ENCODE assay signal across 13 cellular contexts in the genomic region with DNA sequence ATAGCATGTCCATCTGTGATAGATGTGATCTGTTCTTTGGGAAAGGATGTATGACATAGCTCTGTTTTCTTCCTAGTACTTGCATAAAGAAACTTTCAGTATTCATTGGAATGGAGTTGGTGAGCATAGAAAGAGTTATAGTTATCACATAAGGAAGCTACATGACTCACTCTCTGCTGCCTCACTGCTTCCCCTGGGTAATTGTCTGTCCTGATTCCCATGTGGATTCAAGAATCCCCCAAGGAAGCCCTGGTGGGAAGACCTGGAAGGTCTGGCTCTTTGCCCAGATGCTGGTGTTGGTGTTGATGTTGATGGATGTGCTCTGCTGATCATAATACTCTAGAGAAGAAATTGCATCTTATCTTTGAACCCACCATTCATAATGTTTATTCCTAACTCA.
DNase-seq lines count a peak whose midpoint lies in the region; ATAC-seq and TF ChIP-seq lines count a peak whose summit lies in the region.
"Had no signal": no experiment of that assay in that cellular context is flagged by ENCODE, and none has a peak within 500 bp of the region (broad histone marks: within the 10 kb centered on the region; RNA-seq: fewer than 3 reads in every experiment).

No MANE protein-coding gene starts in this region.

- H3K4me1 ChIP-seq in HEK293 (ENCODE audit: control insufficient read depth, insufficient read depth, low read length), result peaks cover 14% of the 10 kb centered on the region; the same call in 1 of the 2 replicates
- H3K4me1 ChIP-seq in Karpas-422 (ENCODE audit: low read length), result peaks cover 5% of the 10 kb centered on the region; the same call in 1 of the 2 replicates
- H3K4me1 ChIP-seq: Peyer's patch had no signal

- POLR2A ChIA-PET in HEK293 (lab: Yijun Ruan, JAX), result interaction anchor here (1.0 to 1.2 kb wide), 2 partner anchors 59 to 61 kb away, joined by 4 to 6 read pairs; partner anchors contain the start of gene PTPN4

- H2AFZ ChIP-seq in Karpas-422 (ENCODE audit: low read length), result no peak overlapping the region

- peak; percentile 37 for DNase-seq in AG09309 (ENCODE audit: low read depth)
- peak; percentile 64 for DNase-seq in T1000 (lab: John Stamatoyannopoulos, UW)
- peak; percentile 24 for DNase-seq in left cardiac atrium
- DNase-seq in activated gamma-delta T cell treated with Interleukin-2 at 50 U/mL for 16 hours, result no peak
- DNase-seq in Karpas-422, result no peak
- DNase-seq in NAMALWA (ENCODE audit: low spot score), result no peak
- DNase-seq: activated CD4-positive, alpha-beta memory T cell treated with anti-CD3 and anti-CD28 coated beads for 36 hours; DMS79; Peyer's patch; psoas muscle had no signal

- H3K27ac ChIP-seq in HEK293 (ENCODE audit: extremely low read depth, low read depth, low read length) (peak overlapping the region; percentile 22; the same call in 1 of the 2 replicates), Karpas-422 (ENCODE audit: low read length) (no peak overlapping the region)
- H3K27ac ChIP-seq: cardiac muscle cell, Peyer's patch had no signal

- peaks cover 35% of the 10 kb centered on the region for H3K79me2 ChIP-seq in Karpas-422 (ENCODE audit: low read length)

- peaks cover 0 to 4% of the 10 kb centered on the region in 2 experiments; a peak in 1 of 3 replicates for H3K36me3 ChIP-seq in HEK293 (ENCODE audit: control insufficient read depth in 2 of 2, insufficient read depth in 1 of 2, low read length in 2 of 2)
- H3K36me3 ChIP-seq in Karpas-422 (ENCODE audit: insufficient read depth, low read length), result no peaks in the 10 kb centered on the region
- H3K36me3 ChIP-seq: cardiac muscle cell, Peyer's patch had no signal

- H3K9me3 ChIP-seq in HEK293 (ENCODE audit: control insufficient read depth, insufficient read depth, low read depth, low read length) (no peaks in the 10 kb centered on the region), Karpas-422 (ENCODE audit: low read length) (no peaks in the 10 kb centered on the region)
- H3K9me3 ChIP-seq: Peyer's patch had no signal

- CTCF ChIA-PET in HEK293 (lab: Yijun Ruan, JAX), result interaction anchor here (0.7 to 1.6 kb wide), 7 partner anchors 9 to 355 kb away, joined by 4 to 6 read pairs (median 5); no protein-coding TSS in a partner anchor

- H3K4me3 ChIP-seq in AG09309 (ENCODE audit: control insufficient read depth, low read depth, low read length) (no peak overlapping the region), HEK293 (ENCODE audit: low read depth, low read length) (no peak overlapping the region), Karpas-422 (ENCODE audit: low read length) (no peak overlapping the region)
- H3K4me3 ChIP-seq: cardiac muscle cell, Peyer's patch, psoas muscle had no signal

- no peaks in the 10 kb centered on the region for H4K20me1 ChIP-seq in Karpas-422 (ENCODE audit: insufficient read depth, low read depth, low read length)

- no peak for TF ChIP-seq CTCF in AG09309 (IDR thresholded peaks at IDR 0.05; ENCODE audit: control insufficient read depth, insufficient read depth, low read depth, low read length, missing control alignments)
- no peak for TF ChIP-seq CTCF in HEK293 (tag by site-specific recombination; IDR thresholded peaks at IDR 0.05)

- no peak overlapping the region for H3K9ac ChIP-seq in Karpas-422 (ENCODE audit: low read length)

- no peak overlapping the region for H3K4me2 ChIP-seq in Karpas-422 (ENCODE audit: low read depth, low read length, poor library complexity, severe bottlenecking)

- no peaks in the 10 kb centered on the region for H3K9me2 ChIP-seq in Karpas-422 (replicated peaks; ENCODE audit: insufficient read depth, low read length)

- no peaks in the 10 kb centered on the region for H3K27me3 ChIP-seq in Karpas-422 (ENCODE audit: low read length)
- H3K27me3 ChIP-seq: cardiac muscle cell, Peyer's patch had no signal

- intact Hi-C loops in left cardiac atrium (cut with DNase I), result loop anchor here (5.0 to 10.0 kb wide), 2 partner anchors 63 to 355 kb away; partner anchors contain the start of gene PTPN4 (in 1 of the 2)

- ATAC-seq in left cardiac atrium (peak in 1 of 2 donors; percentile 68), HG02884 (IDR thresholded peaks at IDR 0.05; ENCODE audit: unreplicated experiment) (no peak)

TF ChIP-seq in HEK293, 187 proteins besides CTCF, POLR2A, EP300 and RAD21 (continues in another document):
- no peak for TF ChIP-seq ZNF292 (tag by site-specific recombination; IDR thresholded peaks at IDR 0.05; ENCODE audit: borderline replicate concordance, low read depth)
- no peak for TF ChIP-seq ZNF837 (tag by site-specific recombination; IDR thresholded peaks at IDR 0.05)
- TF ChIP-seq ZBTB1 (tag by site-specific recombination; IDR thresholded peaks at IDR 0.05), result no peak
- TF ChIP-seq SP2 (tag by site-specific recombination; IDR thresholded peaks at IDR 0.05), result no peak
- no peak for TF ChIP-seq ZNF239 (tag by site-specific recombination; IDR thresholded peaks at IDR 0.05)
- no peak for TF ChIP-seq ZNF501 (tag by site-specific recombination; IDR thresholded peaks at IDR 0.05)
- TF ChIP-seq KLF9 (tag by site-specific recombination; IDR thresholded peaks at IDR 0.05; ENCODE audit: low read depth), result no peak
- TF ChIP-seq ZNF488 (tag by site-specific recombination; IDR thresholded peaks at IDR 0.05), result no peak
- no peak for TF ChIP-seq ZNF221 (tag by site-specific recombination; IDR thresholded peaks at IDR 0.05; ENCODE audit: borderline replicate concordance)
- no peak for TF ChIP-seq ZNF133 (tag by site-specific recombination; IDR thresholded peaks at IDR 0.05)
- no peak for TF ChIP-seq ZXDB (tag by site-specific recombination; IDR thresholded peaks at IDR 0.05)
- no peak for TF ChIP-seq ZSCAN4 (tag by site-specific recombination; IDR thresholded peaks at IDR 0.05)
- no peak for TF ChIP-seq KLF10 (tag by site-specific recombination; IDR thresholded peaks at IDR 0.05)
- TF ChIP-seq ZNF785 (tag by site-specific recombination; IDR thresholded peaks at IDR 0.05), result no peak
- TF ChIP-seq BCL6B (tag by site-specific recombination; IDR thresholded peaks at IDR 0.05), result no peak
- TF ChIP-seq ZBTB44 (tag by site-specific recombination; IDR thresholded peaks at IDR 0.05), result no peak
- TF ChIP-seq PRDM1 (tag by site-specific recombination; IDR thresholded peaks at IDR 0.05), result peak; percentile 50
- peak; percentile 87 for TF ChIP-seq ZNF18 (tag by site-specific recombination; IDR thresholded peaks at IDR 0.05)
- TF ChIP-seq ZNF707 (tag by site-specific recombination; IDR thresholded peaks at IDR 0.05), result no peak
- TF ChIP-seq ZIC2 (tag by site-specific recombination; IDR thresholded peaks at IDR 0.05), result peak; percentile 29; the same call in 1 of the 2 replicates
- peak; percentile 81 for TF ChIP-seq IKZF3 (tag by site-specific recombination; IDR thresholded peaks at IDR 0.05)

Comparison
In these comparisons a context has a peak if more than half of its experiments do, and no peak if none do; other contexts are left out.
1. DNase-seq: peak in AG09309 (single experiment), T1000 (single experiment) and left cardiac atrium (single experiment); none in activated gamma-delta T cell treated with Interleukin-2 at 50 U/mL for 16 hours (single experiment), Karpas-422 (single experiment) and NAMALWA (single experiment).